In genomic region chr6:109381747-109382575, GRCh38 we compare ENCODE assay signal across 1 cellular context.
TF ChIP-seq lines count a peak whose summit lies in the region.

Gene CD164, minus strand, starts transcription at chr6:109382467. Its CDS starts 89 bp downstream, at chr6:109382378.

TF ChIP-seq in HepG2, 621 proteins besides CTCF, POLR2A, EP300 and RAD21 (continued from another document and continues in another):
- TF ChIP-seq BCLAF1 (IDR thresholded peaks at IDR 0.05): no peak
- TF ChIP-seq TCF7 (IDR thresholded peaks at IDR 0.05; ENCODE audit: low read depth): 0 out of 2 replicates have a peak, but pooled peaks have one; percentile 16
- peak; percentile 82; the same call in 1 of the 2 replicates for TF ChIP-seq ZNF138 (CRISPR knock-in tag; IDR thresholded peaks at IDR 0.05; ENCODE audit: low read depth)
- no peak for TF ChIP-seq PCBP2 (optimal IDR thresholded peaks at IDR 0.05; ENCODE audit: low read depth, low read length, poor library complexity, severe bottlenecking)
- TF ChIP-seq TSC22D2 (CRISPR knock-in tag; IDR thresholded peaks at IDR 0.05; ENCODE audit: borderline replicate concordance): no peak
- TF ChIP-seq ESRRA (CRISPR knock-in tag; IDR thresholded peaks at IDR 0.05; ENCODE audit: low read depth): peak; percentile 79
- peak; percentile 71 for TF ChIP-seq CREB1 (IDR thresholded peaks at IDR 0.05)
- TF ChIP-seq CREB1 (CRISPR knock-in tag; IDR thresholded peaks at IDR 0.05): peak; percentile 31; the same call in 1 of the 2 replicates
- peak; percentile 76; the same call in 1 of the 2 replicates for TF ChIP-seq ZSCAN21 (CRISPR knock-in tag; IDR thresholded peaks at IDR 0.05; ENCODE audit: borderline replicate concordance)
- TF ChIP-seq HDAC1 (CRISPR knock-in tag; IDR thresholded peaks at IDR 0.05): peak; percentile 83
- TF ChIP-seq ZFP1 (CRISPR knock-in tag; IDR thresholded peaks at IDR 0.05): peak; percentile 29; the same call in 1 of the 2 replicates
- 0 out of 2 replicates have a peak, but pooled peaks have one; percentile 36 for TF ChIP-seq ZNF891 (CRISPR knock-in tag; IDR thresholded peaks at IDR 0.05)
- no peak for TF ChIP-seq ZNF549 (CRISPR knock-in tag; IDR thresholded peaks at IDR 0.05)
- TF ChIP-seq YEATS4 (CRISPR knock-in tag; IDR thresholded peaks at IDR 0.05; ENCODE audit: borderline replicate concordance): peak; percentile 82
- TF ChIP-seq ZNF790 (CRISPR knock-in tag; IDR thresholded peaks at IDR 0.05; ENCODE audit: borderline replicate concordance): peak; percentile 81; the same call in 1 of the 2 replicates
- TF ChIP-seq CREBL2 (CRISPR knock-in tag; IDR thresholded peaks at IDR 0.05; ENCODE audit: borderline replicate concordance): 0 out of 2 replicates have a peak, but pooled peaks have one; percentile 19
- TF ChIP-seq DR1 (CRISPR knock-in tag; IDR thresholded peaks at IDR 0.05): peak; percentile 91
- TF ChIP-seq SRSF4 (IDR thresholded peaks at IDR 0.05; ENCODE audit: low read depth, low read length, poor library complexity, severe bottlenecking): no peak
- TF ChIP-seq ZNF367 (CRISPR knock-in tag; IDR thresholded peaks at IDR 0.05; ENCODE audit: borderline replicate concordance): 0 out of 2 replicates have a peak, but pooled peaks have one; percentile 38
- no peak for TF ChIP-seq ZNF296 (CRISPR knock-in tag; conservative IDR thresholded peaks at IDR 0.05)
- no peak for TF ChIP-seq HHEX (CRISPR knock-in tag; IDR thresholded peaks at IDR 0.05)
- 0 out of 2 replicates have a peak, but pooled peaks have one; percentile 85 for TF ChIP-seq ZNF275 (CRISPR knock-in tag; IDR thresholded peaks at IDR 0.05; ENCODE audit: borderline replicate concordance)
- TF ChIP-seq PAXIP1 (CRISPR knock-in tag; conservative IDR thresholded peaks at IDR 0.05): no peak
- TF ChIP-seq ZNF773 (CRISPR knock-in tag; IDR thresholded peaks at IDR 0.05; ENCODE audit: borderline replicate concordance): no peak
- peak; percentile 13; the same call in 1 of the 2 replicates for TF ChIP-seq TFDP2 (CRISPR knock-in tag; IDR thresholded peaks at IDR 0.05)
- 0 out of 2 replicates have a peak, but pooled peaks have one; percentile 45 for TF ChIP-seq MLXIP (CRISPR knock-in tag; IDR thresholded peaks at IDR 0.05; ENCODE audit: borderline replicate concordance)
- 0 out of 2 replicates have a peak, but pooled peaks have one; percentile 41 for TF ChIP-seq ZSCAN20 (CRISPR knock-in tag; IDR thresholded peaks at IDR 0.05; ENCODE audit: borderline replicate concordance)
- TF ChIP-seq, protein P1, sequence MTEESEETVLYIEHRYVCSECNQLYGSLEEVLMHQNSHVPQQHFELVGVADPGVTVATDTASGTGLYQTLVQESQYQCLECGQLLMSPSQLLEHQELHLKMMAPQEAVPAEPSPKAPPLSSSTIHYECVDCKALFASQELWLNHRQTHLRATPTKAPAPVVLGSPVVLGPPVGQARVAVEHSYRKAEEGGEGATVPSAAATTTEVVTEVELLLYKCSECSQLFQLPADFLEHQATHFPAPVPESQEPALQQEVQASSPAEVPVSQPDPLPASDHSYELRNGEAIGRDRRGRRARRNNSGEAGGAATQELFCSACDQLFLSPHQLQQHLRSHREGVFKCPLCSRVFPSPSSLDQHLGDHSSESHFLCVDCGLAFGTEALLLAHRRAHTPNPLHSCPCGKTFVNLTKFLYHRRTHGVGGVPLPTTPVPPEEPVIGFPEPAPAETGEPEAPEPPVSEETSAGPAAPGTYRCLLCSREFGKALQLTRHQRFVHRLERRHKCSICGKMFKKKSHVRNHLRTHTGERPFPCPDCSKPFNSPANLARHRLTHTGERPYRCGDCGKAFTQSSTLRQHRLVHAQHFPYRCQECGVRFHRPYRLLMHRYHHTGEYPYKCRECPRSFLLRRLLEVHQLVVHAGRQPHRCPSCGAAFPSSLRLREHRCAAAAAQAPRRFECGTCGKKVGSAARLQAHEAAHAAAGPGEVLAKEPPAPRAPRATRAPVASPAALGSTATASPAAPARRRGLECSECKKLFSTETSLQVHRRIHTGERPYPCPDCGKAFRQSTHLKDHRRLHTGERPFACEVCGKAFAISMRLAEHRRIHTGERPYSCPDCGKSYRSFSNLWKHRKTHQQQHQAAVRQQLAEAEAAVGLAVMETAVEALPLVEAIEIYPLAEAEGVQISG (CRISPR knock-in tag; IDR thresholded peaks at IDR 0.05): no peak; the same call in 1 of the 2 replicates
- peak; percentile 16; the same call in 1 of the 2 replicates for TF ChIP-seq ZXDC (CRISPR knock-in tag; IDR thresholded peaks at IDR 0.05)
- TF ChIP-seq ZNF557 (CRISPR knock-in tag; IDR thresholded peaks at IDR 0.05): peak; percentile 73; the same call in 1 of the 2 replicates
- peak; percentile 81; the same call in 1 of the 2 replicates for TF ChIP-seq ZNF446 (CRISPR knock-in tag; IDR thresholded peaks at IDR 0.05)
- no peak for TF ChIP-seq MLLT10 (CRISPR knock-in tag; IDR thresholded peaks at IDR 0.05)
- TF ChIP-seq MXD4 (CRISPR knock-in tag; IDR thresholded peaks at IDR 0.05): peak; percentile 51; the same call in 1 of the 2 replicates
- peak; percentile 98 for TF ChIP-seq RBFOX2 (IDR thresholded peaks at IDR 0.05; ENCODE audit: low read depth, low read length)
- 0 out of 2 replicates have a peak, but pooled peaks have one; percentile 27 for TF ChIP-seq FOXJ3 (CRISPR knock-in tag; IDR thresholded peaks at IDR 0.05; ENCODE audit: borderline replicate concordance)
- peak; percentile 74; the same call in 1 of the 2 replicates for TF ChIP-seq HOXA5 (CRISPR knock-in tag; IDR thresholded peaks at IDR 0.05)
- TF ChIP-seq ZNF205 (CRISPR knock-in tag; IDR thresholded peaks at IDR 0.05): 0 out of 2 replicates have a peak, but pooled peaks have one; percentile 34
- TF ChIP-seq ZBTB7B (CRISPR knock-in tag; IDR thresholded peaks at IDR 0.05): 0 out of 2 replicates have a peak, but pooled peaks have one; percentile 14
- TF ChIP-seq MAX (IDR thresholded peaks at IDR 0.05): peak; percentile 67; the same call in 1 of the 2 replicates
- TF ChIP-seq MXI1 (IDR thresholded peaks at IDR 0.05; ENCODE audit: borderline replicate concordance, low read depth, low read length): no peak
- TF ChIP-seq SIX1 (CRISPR knock-in tag; IDR thresholded peaks at IDR 0.05; ENCODE audit: borderline replicate concordance): no peak
- no peak; the same call in 1 of the 2 replicates for TF ChIP-seq MEIS2 (CRISPR knock-in tag; IDR thresholded peaks at IDR 0.05)
- peak; percentile 76 for TF ChIP-seq YEATS2 (CRISPR knock-in tag; IDR thresholded peaks at IDR 0.05; ENCODE audit: borderline replicate concordance)
- no peak for TF ChIP-seq FOXK2 (IDR thresholded peaks at IDR 0.05)
- TF ChIP-seq KLF11 (CRISPR knock-in tag; IDR thresholded peaks at IDR 0.05): peak; percentile 81; the same call in 1 of the 2 replicates
- no peak for TF ChIP-seq XBP1 (CRISPR knock-in tag; IDR thresholded peaks at IDR 0.05)
